ENCODE assay signal across 9 cellular contexts in the genomic region with DNA sequence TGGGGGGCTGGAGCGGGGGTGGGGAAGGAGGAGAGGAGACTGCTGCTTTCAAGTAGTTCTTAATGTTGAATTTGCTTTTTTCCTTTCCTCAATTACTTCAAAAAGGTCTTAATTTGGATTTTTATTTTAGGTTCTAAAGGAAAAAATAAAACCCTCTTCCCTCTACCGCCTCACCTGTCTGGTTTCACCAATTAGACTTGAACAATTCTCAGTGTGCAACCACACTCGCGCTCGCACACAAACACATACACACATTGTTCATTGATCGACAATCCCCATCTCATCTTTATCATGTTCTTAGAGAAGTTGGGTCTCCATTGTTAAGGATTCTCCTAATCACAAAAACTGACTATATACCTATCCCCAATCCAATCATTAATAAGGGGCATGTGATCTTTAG.
DNase-seq lines count a peak whose midpoint lies in the region; ATAC-seq and TF ChIP-seq lines count a peak whose summit lies in the region.
"Had no signal": no experiment of that assay in that cellular context is flagged by ENCODE, and none has a peak within 500 bp of the region (broad histone marks: within the 10 kb centered on the region; RNA-seq: fewer than 3 reads in every experiment).

No MANE protein-coding gene starts in this region.

- H3K36me3 ChIP-seq in cardiac muscle cell: no peaks in the 10 kb centered on the region
- H3K36me3 ChIP-seq in right atrium auricular region: no peaks in the 10 kb centered on the region
- no peaks in the 10 kb centered on the region for H3K36me3 ChIP-seq in mesodermal cell (ENCODE audit: control insufficient read depth, insufficient read depth, low read length)

- H3K27me3 ChIP-seq in cardiac muscle cell (no peaks in the 10 kb centered on the region), right atrium auricular region (no peaks in the 10 kb centered on the region)

- peak overlapping the region; percentile 92 for H3K27ac Mint-ChIP-seq in type B pancreatic cell

- H3K27me3 Mint-ChIP-seq in type B pancreatic cell: peaks cover 4% of the 10 kb centered on the region

- no peaks in the 10 kb centered on the region for H3K9me3 Mint-ChIP-seq in type B pancreatic cell

- WGBS in mesodermal cell (ENCODE audit: insufficient coverage in 2 of 2), 2 experiments: 20 to 83% methylated on average over 1 to 3 of the region's 6 CpGs

- H3K27ac ChIP-seq in cardiac muscle cell (peak overlapping the region; percentile 65), right atrium auricular region (peak overlapping the region in 1 of 2 donors; percentile 81), mesodermal cell (ENCODE audit: low read depth, low read length, severe bottlenecking) (no peak overlapping the region)

- TF ChIP-seq CTCF in cardiac muscle cell (IDR thresholded peaks at IDR 0.05; ENCODE audit: low read depth, low read length) (no peak), right atrium auricular region (IDR thresholded peaks at IDR 0.05) (no peak), astrocyte of the cerebellum (IDR thresholded peaks at IDR 0.05; ENCODE audit: low read depth, low read length, missing control alignments) (no peak), type B pancreatic cell (conservative IDR thresholded peaks at IDR 0.05) (no peak)

- peak overlapping the region; percentile 91 for H3K4me3 Mint-ChIP-seq in type B pancreatic cell

- ATAC-seq in GM18519 (IDR thresholded peaks at IDR 0.05; ENCODE audit: low FRiP score, unreplicated experiment): no peak
- ATAC-seq in GM19023 (IDR thresholded peaks at IDR 0.05; ENCODE audit: unreplicated experiment): no peak
- no peak for ATAC-seq in HG02884 (IDR thresholded peaks at IDR 0.05; ENCODE audit: unreplicated experiment)

- no peaks in the 10 kb centered on the region for H3K36me3 Mint-ChIP-seq in type B pancreatic cell

- H3K9me3 ChIP-seq in cardiac muscle cell (ENCODE audit: low read depth) (no peaks in the 10 kb centered on the region), right atrium auricular region (no peaks in the 10 kb centered on the region), mesodermal cell (ENCODE audit: control insufficient read depth, low read length) (no peaks in the 10 kb centered on the region)

- H3K4me3 ChIP-seq in cardiac muscle cell (peak overlapping the region; percentile 37), right atrium auricular region (peak overlapping the region in 1 of 2 donors; percentile 59), astrocyte of the cerebellum (ENCODE audit: low read depth, low read length) (peak overlapping the region; percentile 39), mesodermal cell (ENCODE audit: extremely low read depth, insufficient read depth, low read length, poor library complexity, severe bottlenecking) (peak overlapping the region; percentile 37)

- H3K4me1 ChIP-seq in cardiac muscle cell (ENCODE audit: low read depth) (peaks cover 6% of the 10 kb centered on the region), right atrium auricular region (peaks cover 0 to 17% of the 10 kb centered on the region in 2 donors), mesodermal cell (ENCODE audit: control insufficient read depth, insufficient read depth, low read length, poor library complexity, severe bottlenecking) (no peaks in the 10 kb centered on the region)

- in situ Hi-C loops in astrocyte of the cerebellum (cut with HindIII; ENCODE audit: low sequenced_read_pairs): no loop called here

- DNase-seq in cardiac muscle cell (ENCODE audit: low read depth in 1 of 2, low spot score in 1 of 2): no peak
- no peak for DNase-seq in right atrium auricular region (ENCODE audit: low spot score)
- DNase-seq in astrocyte of the cerebellum (ENCODE audit: low read depth): no peak
- no peak for DNase-seq in type B pancreatic cell (ENCODE audit: extremely low spot score, unreplicated experiment)
- DNase-seq: COR-L47 had no signal

- peaks cover 29% of the 10 kb centered on the region for H3K4me1 Mint-ChIP-seq in type B pancreatic cell (ENCODE audit: unreplicated experiment)
